ENCODE assay signal across 18 cellular contexts in the genomic region with DNA sequence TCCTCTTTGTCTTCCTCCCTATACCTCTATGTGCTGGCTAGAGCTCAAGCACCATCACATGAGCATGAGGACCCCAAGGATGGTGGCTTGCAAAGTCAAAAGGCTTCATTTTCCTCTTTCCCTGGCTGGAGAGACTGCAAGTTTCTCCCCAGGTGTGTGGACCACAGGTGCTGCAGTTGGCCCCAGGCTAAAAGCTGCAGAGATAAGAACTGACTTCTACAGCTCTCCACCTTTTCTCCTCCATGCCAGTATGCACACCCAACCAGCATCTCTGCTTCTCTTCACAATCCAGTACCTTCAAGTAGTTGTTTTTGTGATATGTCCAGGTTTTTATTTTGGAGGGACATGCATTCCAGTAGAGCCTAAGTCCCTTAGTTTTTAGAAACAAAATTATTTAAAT. TPM values are rescaled to one million over a fixed set of nuclear protein-coding genes. Genes with fewer than 3 reads are reported as not detected.
DNase-seq lines count a peak whose midpoint lies in the region; ATAC-seq and TF ChIP-seq lines count a peak whose summit lies in the region.
"Had no signal": no experiment of that assay in that cellular context is flagged by ENCODE, and none has a peak within 500 bp of the region (broad histone marks: within the 10 kb centered on the region; RNA-seq: fewer than 3 reads in every experiment).

No MANE protein-coding gene starts in this region.

- no peak overlapping the region for H3K4me2 ChIP-seq in trophoblast cell (ENCODE audit: low read length)
- H3K4me2 ChIP-seq: BLaER1 had no signal

- DNase-seq in NCI-H146 treated with DMSO at 0.1 percent for 48 hours (lab: John Stamatoyannopoulos, UW; ENCODE audit: unreplicated experiment) (peak; percentile 86), glutamatergic neuron (no peak), trophoblast cell (peak; percentile 19 to 56), NCI-H526 treated with DMSO at 0.1 percent for 48 hours (lab: John Stamatoyannopoulos, UW) (no peak)
- DNase-seq in CD8-positive, alpha-beta memory T cell = no peak
- DNase-seq: 8988T; ACHN; BE2C; CD4-positive, alpha-beta T cell; CD8-positive, alpha-beta T cell; COR-L47; DMS79 treated with DMSO at 0.1 percent for 48 hours; GF-D8 had no signal

- H3K27ac ChIP-seq in trophoblast cell (ENCODE audit: low read depth, low read length) = no peak overlapping the region
- H3K27ac ChIP-seq in CD8-positive, alpha-beta memory T cell (ENCODE audit: low read depth, low read length) = no peak overlapping the region
- H3K27ac ChIP-seq: BLaER1, C4-2B had no signal

- H3K23ac ChIP-seq in trophoblast cell (ENCODE audit: low read length) = no peak overlapping the region

- H2BK5ac ChIP-seq in trophoblast cell (ENCODE audit: low read depth, low read length, poor library complexity) = no peak overlapping the region

- no peak overlapping the region for H4K12ac ChIP-seq in trophoblast cell (ENCODE audit: low read depth, low read length)

- H3K4me1 Mint-ChIP-seq in glutamatergic neuron (ENCODE audit: low read depth, unreplicated experiment) = peaks cover 28% of the 10 kb centered on the region
- H3K4me1 Mint-ChIP-seq in CD8-positive, alpha-beta memory T cell = no peaks in the 10 kb centered on the region

- H2BK12ac ChIP-seq in trophoblast cell (ENCODE audit: low read length) = no peak overlapping the region

- no peak overlapping the region for H3K18ac ChIP-seq in trophoblast cell (ENCODE audit: low read length)

- peak overlapping the region; percentile 98 for H3K27ac Mint-ChIP-seq in glutamatergic neuron (ENCODE audit: unreplicated experiment)
- H3K27ac Mint-ChIP-seq in CD8-positive, alpha-beta memory T cell = no peak overlapping the region
- H3K27ac Mint-ChIP-seq: CD4-positive, alpha-beta T cell; CD8-positive, alpha-beta T cell had no signal

- H3K4me3 Mint-ChIP-seq in glutamatergic neuron (ENCODE audit: unreplicated experiment) = peak overlapping the region; percentile 26
- no peak overlapping the region for H3K4me3 Mint-ChIP-seq in CD8-positive, alpha-beta memory T cell
- H3K4me3 Mint-ChIP-seq: CD4-positive, alpha-beta T cell; CD8-positive, alpha-beta T cell had no signal

- H2AK5ac ChIP-seq in trophoblast cell (ENCODE audit: low read length) = no peak overlapping the region

- H3K27me3 ChIP-seq in trophoblast cell (ENCODE audit: insufficient read depth, low read length) = no peaks in the 10 kb centered on the region
- no peaks in the 10 kb centered on the region for H3K27me3 ChIP-seq in CD8-positive, alpha-beta memory T cell (ENCODE audit: insufficient read depth, low read length, poor library complexity, severe bottlenecking)
- H3K27me3 ChIP-seq: BE2C, BLaER1 had no signal

- CTCF ChIA-PET in CD8-positive, alpha-beta memory T cell (lab: Charles Lee) = no interaction called here

- H3K4ac ChIP-seq in trophoblast cell (ENCODE audit: low read depth, low read length) = no peak overlapping the region

- no peak overlapping the region for H3K9ac ChIP-seq in trophoblast cell (ENCODE audit: low read length)
- H3K9ac ChIP-seq: BLaER1 had no signal

- H3K79me2 ChIP-seq in trophoblast cell (ENCODE audit: control insufficient read depth, insufficient read depth, low read length, poor library complexity) = no peaks in the 10 kb centered on the region

- POLR2A ChIA-PET in CD8-positive, alpha-beta memory T cell (lab: Charles Lee) = no interaction called here

- H2AFZ ChIP-seq in trophoblast cell (ENCODE audit: insufficient read depth, low read length, poor library complexity) = no peak overlapping the region

- H3K36me3 ChIP-seq in trophoblast cell (ENCODE audit: control insufficient read depth in 1 of 2, insufficient read depth in 2 of 2, low read length in 2 of 2) = no peaks in the 10 kb centered on the region
- no peaks in the 10 kb centered on the region for H3K36me3 ChIP-seq in CD8-positive, alpha-beta memory T cell (ENCODE audit: insufficient read depth, low read length)
- H3K36me3 ChIP-seq: BE2C, BLaER1 had no signal

- no peak overlapping the region for H2BK120ac ChIP-seq in trophoblast cell (ENCODE audit: insufficient read depth, low read length, poor library complexity)

- H3K9me3 Mint-ChIP-seq in glutamatergic neuron (ENCODE audit: unreplicated experiment) = peaks cover 10% of the 10 kb centered on the region
- H3K9me3 Mint-ChIP-seq in CD8-positive, alpha-beta memory T cell = no peaks in the 10 kb centered on the region
- H3K9me3 Mint-ChIP-seq: CD4-positive, alpha-beta T cell; CD8-positive, alpha-beta T cell had no signal

- no peak for TF ChIP-seq CTCF in glutamatergic neuron (IDR thresholded peaks at IDR 0.05; ENCODE audit: partially characterized antibody, unreplicated experiment)

- H3K79me1 ChIP-seq in trophoblast cell (ENCODE audit: low read length) = no peaks in the 10 kb centered on the region

- no peak for ATAC-seq in GM19452 (IDR thresholded peaks at IDR 0.05; ENCODE audit: unreplicated experiment)
- ATAC-seq: CD8-positive, alpha-beta T cell had no signal

- H4K91ac ChIP-seq in trophoblast cell (ENCODE audit: low read depth, low read length) = no peak overlapping the region

- H3K36me3 Mint-ChIP-seq in glutamatergic neuron (ENCODE audit: unreplicated experiment) = no peaks in the 10 kb centered on the region
- H3K36me3 Mint-ChIP-seq in CD8-positive, alpha-beta memory T cell = peaks cover 0 to 2% (median 0%) of the 10 kb centered on the region in 3 donors

- H3K9me3 ChIP-seq in trophoblast cell (ENCODE audit: insufficient read depth, low read depth, low read length) = no peaks in the 10 kb centered on the region
- H3K9me3 ChIP-seq in CD8-positive, alpha-beta memory T cell (ENCODE audit: low read length) = no peaks in the 10 kb centered on the region
- H3K9me3 ChIP-seq: BE2C, BLaER1 had no signal

- no peak overlapping the region for H4K8ac ChIP-seq in trophoblast cell (ENCODE audit: low read depth, low read length)

- H3K27me3 Mint-ChIP-seq in glutamatergic neuron (ENCODE audit: unreplicated experiment) = peaks cover 5% of the 10 kb centered on the region
- H3K27me3 Mint-ChIP-seq in CD8-positive, alpha-beta memory T cell = no peaks in the 10 kb centered on the region
- H3K27me3 Mint-ChIP-seq: CD4-positive, alpha-beta T cell had no signal

- H3K4me1 ChIP-seq in trophoblast cell (ENCODE audit: control insufficient read depth in 1 of 2, insufficient read depth in 2 of 2, low read length in 2 of 2) = no peaks in the 10 kb centered on the region
- no peaks in the 10 kb centered on the region for H3K4me1 ChIP-seq in CD8-positive, alpha-beta memory T cell (ENCODE audit: insufficient read depth, low read length)
- H3K4me1 ChIP-seq: BLaER1 had no signal

- no peak overlapping the region for H3K4me3 ChIP-seq in trophoblast cell (ENCODE audit: low read depth, low read length)
- H3K4me3 ChIP-seq in CD8-positive, alpha-beta memory T cell (ENCODE audit: low read length) = no peak overlapping the region
- H3K4me3 ChIP-seq: BLaER1 had no signal

- H3K14ac ChIP-seq in trophoblast cell (ENCODE audit: low read length) = no peak overlapping the region

RNA-seq across cellular contexts. Expression of a gene that starts 29.1 kb away (rescaled TPM):
- 7.0 TPM for total RNA-seq in glutamatergic neuron (ENCODE audit: unreplicated experiment)
- polyA plus RNA-seq in trophoblast cell (2013) = 0.71 and 0.97 TPM in 2 replicates
- under 1 TPM; 0.22 to 0.55 TPM for total RNA-seq in CD8-positive, alpha-beta memory T cell
- polyA plus RNA-seq in CD8-positive, alpha-beta memory T cell = 1.0 TPM
- polyA plus RNA-seq: AG04450 had no signal

RNA-seq across cellular contexts. Expression of a gene that starts 29.3 kb away (rescaled TPM):
- total RNA-seq in glutamatergic neuron (ENCODE audit: unreplicated experiment) = not detected
- polyA plus RNA-seq in trophoblast cell (2013) = 0.08 and 0.18 TPM in 2 replicates
- not detected for total RNA-seq in CD8-positive, alpha-beta memory T cell
- not detected for polyA plus RNA-seq in CD8-positive, alpha-beta memory T cell
- total RNA-seq: A673 had no signal
- polyA plus RNA-seq: AG04450 had no signal

Comparison
In these comparisons a context has a peak if more than half of its experiments do, and no peak if none do; other contexts are left out.
1. DNase-seq: peak in NCI-H146 treated with DMSO at 0.1 percent for 48 hours (single experiment) and trophoblast cell (2 of 2); none in glutamatergic neuron (single experiment), NCI-H526 treated with DMSO at 0.1 percent for 48 hours (single experiment) and CD8-positive, alpha-beta memory T cell (0 of 5).